ENCODE assay signal across 7 cellular contexts in genomic region chr9:136507221-136507991, GRCh38.
"Had no signal": no experiment of that assay in that cellular context is flagged by ENCODE, and none has a peak within 500 bp of the region (broad histone marks: within the 10 kb centered on the region; RNA-seq: fewer than 3 reads in every experiment).

No MANE protein-coding gene starts in this region.

- H3K27ac ChIP-seq: HL-60, KMS-11 had no signal

- DNase-seq: H9, HCEC 1CT, IMR-90, KBM-7 had no signal

- H3K4me3 ChIP-seq: GM23338 had no signal

- H2AFZ ChIP-seq: GM23338 had no signal

- H3K4me2 ChIP-seq: GM23338, KMS-11 had no signal

- ATAC-seq: GM23338 had no signal

- H3K9ac ChIP-seq: KMS-11 had no signal
